In the genomic region with DNA sequence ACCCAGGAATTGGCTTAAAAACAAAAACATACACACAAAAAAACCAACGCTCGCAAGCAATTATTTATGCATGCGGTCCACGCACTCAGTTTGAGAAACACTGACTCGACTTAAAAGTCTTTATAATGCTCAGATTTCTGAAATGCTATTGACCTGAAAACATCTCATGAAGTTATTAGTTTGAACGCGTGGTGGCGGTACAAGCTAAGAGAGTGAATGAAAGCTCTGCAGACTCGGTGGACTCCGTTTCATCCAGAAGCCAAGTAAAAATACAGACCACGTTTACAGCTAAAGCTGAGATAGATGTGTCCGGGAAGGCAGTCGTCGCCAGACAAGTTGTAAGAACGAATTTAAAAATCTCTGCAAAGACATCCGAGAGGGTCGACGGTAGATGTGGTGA, we compare ENCODE assay signal across 10 cellular contexts. TPM values are rescaled to one million over a fixed set of nuclear protein-coding genes. Genes with fewer than 3 reads are reported as not detected.
DNase-seq lines count a peak whose midpoint lies in the region; ATAC-seq and TF ChIP-seq lines count a peak whose summit lies in the region.
"Had no signal": no experiment of that assay in that cellular context is flagged by ENCODE, and none has a peak within 500 bp of the region (broad histone marks: within the 10 kb centered on the region; RNA-seq: fewer than 3 reads in every experiment).

A gene (plus strand): TSS at position 246 of the 400 bp plus-strand sequence. CDS start 201 bp downstream, outside the sequence.

- H3K27me3 ChIP-seq in BE2C, result peaks cover 4% of the 10 kb centered on the region
- H3K27me3 ChIP-seq in thyroid gland, result no peaks in the 10 kb centered on the region

- no peak for ATAC-seq in HG03139 (IDR thresholded peaks at IDR 0.05; ENCODE audit: unreplicated experiment)

- H3K36me3 ChIP-seq in BE2C, result no peaks in the 10 kb centered on the region
- H3K36me3 ChIP-seq in thyroid gland, result no peaks in the 10 kb centered on the region
- H3K36me3 ChIP-seq: esophagus muscularis mucosa had no signal

- 8 to 30% methylated on average over 18 of the region's 18 CpGs for WGBS in thyroid gland, 2 donors

- H3K4me3 ChIP-seq in BE2C (ENCODE audit: low read depth, low read length) (peak within 1 kb of the TSS; percentile 50), thyroid gland (replicated peaks in 1 of 3) (no peak within 1 kb of the TSS)

- no peak for TF ChIP-seq POLR2A in thyroid gland (IDR thresholded peaks at IDR 0.05)

- POLR2A ChIA-PET in HEK293T (lab: Yijun Ruan, JAX), result no interaction called here

- H3K27ac ChIP-seq in VCaP (peak within 1 kb of the TSS; percentile 8; the same call in 1 of the 2 replicates), thyroid gland (no peak within 1 kb of the TSS)
- H3K27ac ChIP-seq: esophagus muscularis mucosa had no signal

- DNase-seq in BE2C (peak; percentile 66), HEK293T (ENCODE audit: extremely low spot score) (peak; percentile 30), kidney tubule cell (ENCODE audit: low spot score) (peak; percentile 36), NCI-H2107 treated with DMSO at 0.1 percent for 48 hours (lab: John Stamatoyannopoulos, UW; ENCODE audit: unreplicated experiment) (no peak), thyroid gland (no peak), HT-29 (ENCODE audit: low spot score) (no peak)
- DNase-seq: SHP77 had no signal

- H3K9me3 ChIP-seq in BE2C (no peaks in the 10 kb centered on the region), thyroid gland (no peaks in the 10 kb centered on the region)

- CTCF ChIA-PET in HEK293T (lab: Yijun Ruan, JAX), result no interaction called here

- intact Hi-C loops in thyroid gland (cut with DNase I), result no loop called here

- TF ChIP-seq CTCF in BE2C (IDR thresholded peaks at IDR 0.05; ENCODE audit: low read depth, low read length) (peak; percentile 67), VCaP (conservative IDR thresholded peaks at IDR 0.05) (no peak), thyroid gland (IDR thresholded peaks at IDR 0.05) (peak in 1 of 6 experiments; percentile 7)

- no peaks in the 10 kb centered on the region for H3K4me1 ChIP-seq in BE2C
- no peaks in the 10 kb centered on the region for H3K4me1 ChIP-seq in thyroid gland
- H3K4me1 ChIP-seq: esophagus muscularis mucosa had no signal

TF ChIP-seq in HEK293T, 16 proteins besides CTCF, POLR2A, EP300 and RAD21:
- TF ChIP-seq CTBP1 (IDR thresholded peaks at IDR 0.05; ENCODE audit: borderline replicate concordance) (no peak), NFRKB (IDR thresholded peaks at IDR 0.05) (no peak), SP1 (IDR thresholded peaks at IDR 0.05) (no peak), ELF4 (IDR thresholded peaks at IDR 0.05) (no peak), BHLHE40 (IDR thresholded peaks at IDR 0.05; ENCODE audit: borderline replicate concordance) (no peak), FOXK2 (IDR thresholded peaks at IDR 0.05) (no peak), L3MBTL2 (conservative IDR thresholded peaks at IDR 0.05) (no peak), HDGF (IDR thresholded peaks at IDR 0.05; ENCODE audit: borderline replicate concordance) (no peak), ZNF384 (IDR thresholded peaks at IDR 0.05) (no peak), LEF1 (IDR thresholded peaks at IDR 0.05; ENCODE audit: borderline replicate concordance) (no peak), FOXM1 (IDR thresholded peaks at IDR 0.05; ENCODE audit: borderline replicate concordance) (no peak), SUZ12 (IDR thresholded peaks at IDR 0.05) (no peak), ARNT (IDR thresholded peaks at IDR 0.05) (no peak), FOXA1 (IDR thresholded peaks at IDR 0.05) (no peak), TARDBP (IDR thresholded peaks at IDR 0.05) (no peak)
- TF ChIP-seq, protein P1, sequence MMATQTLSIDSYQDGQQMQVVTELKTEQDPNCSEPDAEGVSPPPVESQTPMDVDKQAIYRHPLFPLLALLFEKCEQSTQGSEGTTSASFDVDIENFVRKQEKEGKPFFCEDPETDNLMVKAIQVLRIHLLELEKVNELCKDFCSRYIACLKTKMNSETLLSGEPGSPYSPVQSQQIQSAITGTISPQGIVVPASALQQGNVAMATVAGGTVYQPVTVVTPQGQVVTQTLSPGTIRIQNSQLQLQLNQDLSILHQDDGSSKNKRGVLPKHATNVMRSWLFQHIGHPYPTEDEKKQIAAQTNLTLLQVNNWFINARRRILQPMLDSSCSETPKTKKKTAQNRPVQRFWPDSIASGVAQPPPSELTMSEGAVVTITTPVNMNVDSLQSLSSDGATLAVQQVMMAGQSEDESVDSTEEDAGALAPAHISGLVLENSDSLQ (IDR thresholded peaks at IDR 0.05), result no peak
TF ChIP-seq in HEK293T: peak in this region for 0.

RNA-seq across cellular contexts. Expression of the gene that starts here (rescaled TPM):
- polyA plus RNA-seq in BE2C (2012; ENCODE audit: insufficient read depth, insufficient read length, low read depth), result 3.7 TPM
- 1 to 10 TPM in 2 of 4 donors, under 1 TPM in 2; 0.13 to 2.4 (median 0.71) TPM for total RNA-seq in thyroid gland
- not detected in 2 replicates for total RNA-seq in HT-29 (2014; rRNA removed; shearing (Covaris generic))

Comparison
In these comparisons a context has a peak if more than half of its experiments do, and no peak if none do; other contexts are left out.
1. DNase-seq: peak in BE2C (single experiment), HEK293T (single experiment) and kidney tubule cell (single experiment); none in NCI-H2107 treated with DMSO at 0.1 percent for 48 hours (single experiment), thyroid gland (0 of 2) and HT-29 (single experiment).